In the genomic region with DNA sequence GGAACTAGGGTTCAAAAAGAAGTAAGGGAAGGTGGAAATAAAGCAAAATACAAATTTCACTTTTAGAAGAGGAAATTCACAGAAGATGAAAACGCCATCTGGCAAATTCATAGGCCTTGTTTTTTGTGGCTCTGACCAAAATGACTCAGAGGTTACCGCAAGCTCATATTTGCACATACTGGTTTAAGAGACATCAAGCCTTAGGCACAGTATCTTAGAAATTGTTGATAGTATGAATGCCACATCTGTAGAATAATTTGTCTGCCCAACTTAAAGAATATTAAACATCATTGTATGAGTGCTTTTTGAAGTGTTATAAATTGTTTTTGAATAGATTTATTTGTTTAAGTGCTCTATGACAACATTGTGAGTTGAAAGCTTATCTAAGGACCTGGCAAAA, we compare ENCODE assay signal across 1 cellular context.
TF ChIP-seq lines count a peak whose summit lies in the region.

No MANE protein-coding gene starts in this region.

TF ChIP-seq in HEK293, 187 proteins besides CTCF, POLR2A, EP300 and RAD21 (continued from another document):
- TF ChIP-seq, protein P1, sequence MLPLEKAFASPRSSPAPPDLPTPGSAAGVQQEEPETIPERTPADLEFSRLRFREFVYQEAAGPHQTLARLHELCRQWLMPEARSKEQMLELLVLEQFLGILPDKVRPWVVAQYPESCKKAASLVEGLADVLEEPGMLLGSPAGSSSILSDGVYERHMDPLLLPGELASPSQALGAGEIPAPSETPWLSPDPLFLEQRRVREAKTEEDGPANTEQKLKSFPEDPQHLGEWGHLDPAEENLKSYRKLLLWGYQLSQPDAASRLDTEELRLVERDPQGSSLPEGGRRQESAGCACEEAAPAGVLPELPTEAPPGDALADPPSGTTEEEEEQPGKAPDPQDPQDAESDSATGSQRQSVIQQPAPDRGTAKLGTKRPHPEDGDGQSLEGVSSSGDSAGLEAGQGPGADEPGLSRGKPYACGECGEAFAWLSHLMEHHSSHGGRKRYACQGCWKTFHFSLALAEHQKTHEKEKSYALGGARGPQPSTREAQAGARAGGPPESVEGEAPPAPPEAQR (tag by site-specific recombination; IDR thresholded peaks at IDR 0.05) = no peak
- peak; percentile 47; the same call in 1 of the 2 replicates for TF ChIP-seq TCF7L2 (IDR thresholded peaks at IDR 0.05; ENCODE audit: borderline replicate concordance, low read depth, low read length)
- TF ChIP-seq, protein P2, sequence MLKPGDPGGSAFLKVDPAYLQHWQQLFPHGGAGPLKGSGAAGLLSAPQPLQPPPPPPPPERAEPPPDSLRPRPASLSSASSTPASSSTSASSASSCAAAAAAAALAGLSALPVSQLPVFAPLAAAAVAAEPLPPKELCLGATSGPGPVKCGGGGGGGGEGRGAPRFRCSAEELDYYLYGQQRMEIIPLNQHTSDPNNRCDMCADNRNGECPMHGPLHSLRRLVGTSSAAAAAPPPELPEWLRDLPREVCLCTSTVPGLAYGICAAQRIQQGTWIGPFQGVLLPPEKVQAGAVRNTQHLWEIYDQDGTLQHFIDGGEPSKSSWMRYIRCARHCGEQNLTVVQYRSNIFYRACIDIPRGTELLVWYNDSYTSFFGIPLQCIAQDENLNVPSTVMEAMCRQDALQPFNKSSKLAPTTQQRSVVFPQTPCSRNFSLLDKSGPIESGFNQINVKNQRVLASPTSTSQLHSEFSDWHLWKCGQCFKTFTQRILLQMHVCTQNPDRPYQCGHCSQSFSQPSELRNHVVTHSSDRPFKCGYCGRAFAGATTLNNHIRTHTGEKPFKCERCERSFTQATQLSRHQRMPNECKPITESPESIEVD (tag by site-specific recombination; IDR thresholded peaks at IDR 0.05) = 0 out of 2 replicates have a peak, but pooled peaks have one; percentile 9
- no peak for TF ChIP-seq ZBTB44 (tag by site-specific recombination; IDR thresholded peaks at IDR 0.05)
- peak; percentile 38 for TF ChIP-seq FEZF1 (tag by site-specific recombination; IDR thresholded peaks at IDR 0.05)
- TF ChIP-seq ZNF366 (tag by site-specific recombination; conservative IDR thresholded peaks at IDR 0.05) = no peak
- TF ChIP-seq ZNF660 (tag by site-specific recombination; IDR thresholded peaks at IDR 0.05) = no peak
TF ChIP-seq in HEK293: peak in this region for 3.
